In the genomic region with DNA sequence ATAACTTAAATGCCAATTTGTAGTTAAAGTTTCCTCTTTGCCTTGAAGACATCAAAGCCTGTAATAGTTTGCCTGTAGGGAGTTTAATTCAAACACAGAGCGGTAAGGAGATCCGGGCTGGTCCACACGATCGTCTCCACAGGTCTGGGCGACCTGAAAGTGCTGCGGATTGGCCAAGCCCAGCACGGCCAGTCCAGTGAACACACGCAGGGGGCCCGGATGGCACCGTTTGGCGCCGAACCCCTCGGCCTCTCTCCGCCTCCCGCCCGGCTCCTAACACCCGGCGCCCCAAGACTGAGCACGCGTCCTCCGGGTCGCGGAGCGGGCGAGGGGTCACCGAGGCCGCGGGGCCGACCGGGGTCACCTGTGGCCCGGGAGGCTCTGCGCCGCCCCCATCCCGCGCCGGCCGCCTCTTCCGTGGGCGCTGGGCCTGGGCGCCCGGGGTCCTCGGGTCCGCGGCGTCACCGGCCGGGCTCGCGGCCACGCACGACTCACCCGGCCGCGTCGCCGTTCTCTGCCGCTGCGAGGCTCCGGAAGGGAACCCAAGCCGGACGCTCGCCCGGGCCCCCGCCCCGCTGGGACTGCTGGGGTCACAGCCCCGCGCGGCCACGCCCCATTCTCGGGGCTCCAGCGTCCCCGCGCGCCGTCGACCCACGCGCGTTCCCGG, we compare ENCODE assay signal across 8 cellular contexts. TPM values are rescaled to one million over a fixed set of nuclear protein-coding genes. Genes with fewer than 3 reads are reported as not detected.
DNase-seq lines count a peak whose midpoint lies in the region; ATAC-seq and TF ChIP-seq lines count a peak whose summit lies in the region.

No MANE protein-coding gene starts in this region.

- H3K36me3 Mint-ChIP-seq in activated naive CD4-positive, alpha-beta T cell treated with anti-CD3 and anti-CD28 coated beads, Interleukin-2, amount 10 ng/mL, durations not matched to agents 7 days and 5 days: peaks cover 9% of the 10 kb centered on the region

- H3K27me3 ChIP-seq in gastroesophageal sphincter: no peaks in the 10 kb centered on the region
- peaks cover 11% of the 10 kb centered on the region for H3K27me3 ChIP-seq in neural cell (ENCODE audit: insufficient read depth, low read depth, low read length)
- H3K27me3 ChIP-seq in thyroid gland: no peaks in the 10 kb centered on the region

- no peak overlapping the region for H2AFZ ChIP-seq in neural cell (ENCODE audit: low read depth, low read length)

- H3K36me3 ChIP-seq in gastroesophageal sphincter (no peaks in the 10 kb centered on the region), neural cell (ENCODE audit: insufficient read depth, low read length) (no peaks in the 10 kb centered on the region), thyroid gland (no peaks in the 10 kb centered on the region)

- peak overlapping the region; percentile 42 for H3K27ac Mint-ChIP-seq in activated naive CD4-positive, alpha-beta T cell treated with anti-CD3 and anti-CD28 coated beads, Interleukin-2, amount 10 ng/mL, durations not matched to agents 7 days and 5 days

- no peaks in the 10 kb centered on the region for H3K79me2 ChIP-seq in neural cell (replicated peaks; ENCODE audit: insufficient read depth, low read length)

- peak overlapping the region; percentile 51 for H3K9ac ChIP-seq in neural cell (ENCODE audit: low read length)

- H3K27ac ChIP-seq in RWPE1 (peak overlapping the region; percentile 94), gastroesophageal sphincter (peak overlapping the region; percentile 91 to 99 (median 96)), neural cell (ENCODE audit: low read length) (no peak overlapping the region), thyroid gland (peak overlapping the region; percentile 90 to 98 (median 98))

- 0 to 1% methylated on average over 4 to 9 of the region's 80 CpGs for WGBS in gastroesophageal sphincter (ENCODE audit: low coverage in 1 of 2), 2 donors
- WGBS in thyroid gland, 2 donors: 0% methylated on average over 14 to 43 of the region's 80 CpGs

- H3K4me2 ChIP-seq in neural cell (ENCODE audit: low read length): no peak overlapping the region

- DNase-seq in DMS 273 (lab: John Stamatoyannopoulos, UW; ENCODE audit: unreplicated experiment): peak; percentile 70
- no peak for DNase-seq in DMS 273 treated with DMSO at 0.1 percent for 48 hours (lab: John Stamatoyannopoulos, UW)
- peak; percentile 29 for DNase-seq in RWPE1 (ENCODE audit: low spot score)
- DNase-seq in activated naive CD4-positive, alpha-beta T cell treated with anti-CD3 and anti-CD28 coated beads, Interleukin-2, amount 10 ng/mL, durations not matched to agents 7 days and 5 days: peak; percentile 69
- DNase-seq in thyroid gland: peak; percentile 82 to 83

- ATAC-seq in gastroesophageal sphincter: peak; percentile 89
- no peak for ATAC-seq in HG03432 (IDR thresholded peaks at IDR 0.05; ENCODE audit: unreplicated experiment)

- H3K9me2 ChIP-seq in neural cell (ENCODE audit: insufficient read depth, low read length): no peaks in the 10 kb centered on the region

- no peak for TF ChIP-seq RAD21 in neural cell (conservative IDR thresholded peaks at IDR 0.05)

- H3K9me3 ChIP-seq in gastroesophageal sphincter: no peaks in the 10 kb centered on the region
- no peaks in the 10 kb centered on the region for H3K9me3 ChIP-seq in neural cell (ENCODE audit: low read length)
- H3K9me3 ChIP-seq in thyroid gland: no peaks in the 10 kb centered on the region

- CTCF ChIA-PET in RWPE1 (lab: Yijun Ruan, JAX): no interaction called here
- CTCF ChIA-PET in activated naive CD4-positive, alpha-beta T cell treated with anti-CD3 and anti-CD28 coated beads, Interleukin-2, amount 10 ng/mL, durations not matched to agents 7 days and 5 days (lab: Charles Lee): no interaction called here

- peak overlapping the region; percentile 82 for H3K4me3 Mint-ChIP-seq in activated naive CD4-positive, alpha-beta T cell treated with anti-CD3 and anti-CD28 coated beads, Interleukin-2, amount 10 ng/mL, durations not matched to agents 7 days and 5 days

- no peak for TF ChIP-seq CTCF in RWPE1 (conservative IDR thresholded peaks at IDR 0.05; ENCODE audit: low read depth)
- peak in 1 of 4 experiments; percentile 5 for TF ChIP-seq CTCF in gastroesophageal sphincter (IDR thresholded peaks at IDR 0.05)
- no peak for TF ChIP-seq CTCF in neural cell (IDR thresholded peaks at IDR 0.05; ENCODE audit: poor library complexity, severe bottlenecking)
- no peak for TF ChIP-seq CTCF in thyroid gland (IDR thresholded peaks at IDR 0.05)

- POLR2A ChIA-PET in RWPE1 (lab: Yijun Ruan, JAX; ENCODE audit: low non-redundant PET): no interaction called here

- peaks cover 45% of the 10 kb centered on the region for H3K27me3 Mint-ChIP-seq in activated naive CD4-positive, alpha-beta T cell treated with anti-CD3 and anti-CD28 coated beads, Interleukin-2, amount 10 ng/mL, durations not matched to agents 7 days and 5 days

- peaks cover 0 to 55% (median 4%) of the 10 kb centered on the region in 3 donors for H3K4me1 ChIP-seq in gastroesophageal sphincter
- H3K4me1 ChIP-seq in thyroid gland: peaks cover 6 to 12% of the 10 kb centered on the region in 2 donors

- H3K9me3 Mint-ChIP-seq in activated naive CD4-positive, alpha-beta T cell treated with anti-CD3 and anti-CD28 coated beads, Interleukin-2, amount 10 ng/mL, durations not matched to agents 7 days and 5 days: peaks cover 6% of the 10 kb centered on the region

- H3K4me3 ChIP-seq in gastroesophageal sphincter (peak overlapping the region; percentile 58 to 80), neural cell (ENCODE audit: low read length) (peak overlapping the region; percentile 67), thyroid gland (replicated peaks in 1 of 3) (peak overlapping the region; percentile 37 to 75 (median 60))

- intact Hi-C loops in thyroid gland (cut with DNase I): no loop called here

- no peaks in the 10 kb centered on the region for H3F3A ChIP-seq in neural cell (ENCODE audit: insufficient read depth, low read length, poor library complexity, severe bottlenecking)

- TF ChIP-seq POLR2A in gastroesophageal sphincter (IDR thresholded peaks at IDR 0.05) (peak; percentile 72 to 75), thyroid gland (IDR thresholded peaks at IDR 0.05) (peak in 1 of 2 donors; percentile 68)

- H3K4me1 Mint-ChIP-seq in activated naive CD4-positive, alpha-beta T cell treated with anti-CD3 and anti-CD28 coated beads, Interleukin-2, amount 10 ng/mL, durations not matched to agents 7 days and 5 days: peaks cover 21% of the 10 kb centered on the region

- TF ChIP-seq EP300 in gastroesophageal sphincter (IDR thresholded peaks at IDR 0.05) (no peak), neural cell (conservative IDR thresholded peaks at IDR 0.05; ENCODE audit: poor library complexity, severe bottlenecking) (no peak)

- H4K20me1 ChIP-seq in neural cell (ENCODE audit: insufficient read depth): no peaks in the 10 kb centered on the region

TF ChIP-seq in neural cell, 6 proteins besides CTCF, POLR2A, EP300 and RAD21:
- TF ChIP-seq MXI1 (conservative IDR thresholded peaks at IDR 0.05; ENCODE audit: poor library complexity, severe bottlenecking) (no peak), SMC3 (conservative IDR thresholded peaks at IDR 0.05; ENCODE audit: poor library complexity) (no peak), POLR2AphosphoS5 (IDR thresholded peaks at IDR 0.05) (no peak)

RNA-seq across cellular contexts. Expression of gene SERPINB6, which starts 0.5 kb away (rescaled TPM):
- total RNA-seq in gastroesophageal sphincter (100 to 1,000 TPM; 130 to 154 (median 143) TPM), thyroid gland (100 to 1,000 TPM; 151 to 210 (median 171) TPM)
- 1.9 and 2.3 TPM in 2 replicates for polyA plus RNA-seq in neural cell
- 2.0 and 3.2 TPM in 2 replicates for polyA minus RNA-seq in neural cell

RNA-seq across cellular contexts. Expression of gene NQO2, which starts 28.8 kb away (rescaled TPM):
- total RNA-seq in gastroesophageal sphincter: 10 to 100 TPM; 15.8 to 32.8 (median 27.2) TPM
- polyA plus RNA-seq in neural cell: 33.2 and 47.7 TPM in 2 replicates
- 16.1 and 18.3 TPM in 2 replicates for polyA minus RNA-seq in neural cell
- total RNA-seq in thyroid gland: 10 to 100 TPM; 20.7 to 43.0 (median 36.3) TPM
